Comparison of ENCODE assay signal across 1 cellular context in genomic region chr22:38751066-38751421, GRCh38.
TF ChIP-seq lines count a peak whose summit lies in the region.

No MANE protein-coding gene starts in this region.

TF ChIP-seq in SK-N-SH, 30 proteins besides CTCF, POLR2A, EP300 and RAD21 (continued from another document):
- TF ChIP-seq RFX5 (IDR thresholded peaks at IDR 0.05; ENCODE audit: low read length) (no peak), SIN3A (IDR thresholded peaks at IDR 0.05; ENCODE audit: borderline replicate concordance, low read depth, low read length) (no peak)
